ENCODE assay signal across 8 cellular contexts in genomic region chr16:21517263-21517662, GRCh38.
DNase-seq lines count a peak whose midpoint lies in the region; ATAC-seq, FAIRE-seq and TF ChIP-seq lines count a peak whose summit lies in the region.
"Not testable (repeated sequence)": the region's sequence is repeated elsewhere in the genome, so short reads cannot be mapped to it uniquely, and the experiment has no call there.

No MANE protein-coding gene starts in this region.

- in situ Hi-C loops in K562 (cut with MboI); gastrocnemius medialis (cut with MboI; ENCODE audit: low sequenced_read_pairs in 4 of 4): not testable (repeated sequence)

- H3K9me3 ChIP-seq in MM.1S (replicated peaks; ENCODE audit: insufficient read depth, low read length); K562 (replicated peaks; ENCODE audit: control insufficient read depth, insufficient read depth, low read depth, low read length); right atrium auricular region; gastrocnemius medialis: not testable (repeated sequence)

- H3K79me2 ChIP-seq in MM.1S (ENCODE audit: low read length), result peaks cover 70% of the 10 kb centered on the region
- H3K79me2 ChIP-seq in K562 (ENCODE audit: control insufficient read depth, insufficient read depth, low read length), result peaks cover 71% of the 10 kb centered on the region

- ATAC-seq in GM18858 (IDR thresholded peaks at IDR 0.05; ENCODE audit: unreplicated experiment), result peak; percentile 22
- peak; percentile 3 for ATAC-seq in activated B cell treated with CpG ODN at 0.5 μM for 24 hours (ENCODE audit: low read depth)
- ATAC-seq in K562, result not testable (repeated sequence)
- peak in 1 of 2 donors; percentile 18 for ATAC-seq in gastrocnemius medialis

- not testable (repeated sequence) for H3K9me3 Mint-ChIP-seq in HFFc6, activated B cell treated with CpG ODN at 0.5 μM for 24 hours

- peak overlapping the region; percentile 36 for H3K4me3 ChIP-seq in AG10803 (ENCODE audit: low read length)
- not testable (repeated sequence) for H3K4me3 ChIP-seq in MM.1S (ENCODE audit: low read length); right atrium auricular region
- H3K4me3 ChIP-seq in K562, result 0 out of 2 replicates have a peak overlapping the region, but pooled peaks have one; percentile 23
- H3K4me3 ChIP-seq in gastrocnemius medialis, result peak overlapping the region in 3 of 4 donors; percentile 20 to 47 (median 24)

- H3K27ac Mint-ChIP-seq in HFFc6 (peak overlapping the region; percentile 91), activated B cell treated with CpG ODN at 0.5 μM for 24 hours (peak overlapping the region; percentile 97)

- H3K4me1 Mint-ChIP-seq in HFFc6 (ENCODE audit: low read depth), result peaks cover 61% of the 10 kb centered on the region
- peaks cover 57% of the 10 kb centered on the region for H3K4me1 Mint-ChIP-seq in activated B cell treated with CpG ODN at 0.5 μM for 24 hours

- not testable (repeated sequence) for H3F3A ChIP-seq in MM.1S (ENCODE audit: insufficient read depth, low read length)

- CTCF ChIA-PET in activated B cell treated with CpG ODN at 0.5 μM for 24 hours (lab: Charles Lee); K562 (lab: Yijun Ruan, JAX; ENCODE audit: low intra/inter-chr PET ratio): not testable (repeated sequence)

- not testable (repeated sequence) for TF ChIP-seq EP300 in K562 (IDR thresholded peaks at IDR 0.05; ENCODE audit: low read length)

- POLR2A ChIA-PET in activated B cell treated with CpG ODN at 0.5 μM for 24 hours (lab: Charles Lee) (interaction anchor here (0.8 to 4.2 kb wide), 2 partner anchors 10 to 16 kb away, joined by 3 to 28 read pairs; no protein-coding TSS in a partner anchor), K562 (lab: Yijun Ruan, JAX) (interaction anchor here (0.7 kb wide), 1 partner anchor 39 kb away, joined by 3 read pairs; no protein-coding TSS in a partner anchor)

- not testable (repeated sequence) for DNase-seq in AG10803 (ENCODE audit: low read depth); HFFc6; activated B cell treated with CpG ODN at 0.5 μM for 24 hours; K562 (ENCODE audit: extremely low read depth in 1 of 4, low spot score in 3 of 4); right atrium auricular region (ENCODE audit: low spot score)
- peak; percentile 51 for DNase-seq in MM.1S
- peak in 1 of 2 donors; percentile 46 for DNase-seq in gastrocnemius medialis

- H3K4me1 ChIP-seq in MM.1S (ENCODE audit: low read length), result not testable (repeated sequence)
- peaks cover 17 to 41% of the 10 kb centered on the region in 2 experiments for H3K4me1 ChIP-seq in K562 (replicated peaks in 1 of 2; ENCODE audit: control insufficient read depth in 2 of 2, insufficient read depth in 2 of 2, low read length in 2 of 2)
- H3K4me1 ChIP-seq in right atrium auricular region, result peaks cover 0 to 51% of the 10 kb centered on the region in 2 donors
- peaks cover 39 to 47% of the 10 kb centered on the region in 2 donors for H3K4me1 ChIP-seq in gastrocnemius medialis

- H3K36me3 ChIP-seq in MM.1S (replicated peaks; ENCODE audit: insufficient read depth, low read length); right atrium auricular region; gastrocnemius medialis: not testable (repeated sequence)
- H3K36me3 ChIP-seq in K562 (ENCODE audit: control insufficient read depth, insufficient read depth, low read length), result peaks cover 36% of the 10 kb centered on the region; the same call in 2 of the 3 replicates

- not testable (repeated sequence) for H2AFZ ChIP-seq in MM.1S (ENCODE audit: low read length); K562 (ENCODE audit: low read depth, low read length)

- FAIRE-seq in K562 (lab: Jason Lieb, UNC), result not testable (repeated sequence)

- H3K4me2 ChIP-seq in MM.1S (ENCODE audit: low read depth, low read length) (peak overlapping the region; percentile 34; the same call in 1 of the 2 replicates), K562 (ENCODE audit: insufficient read depth, low read length) (peak overlapping the region; percentile 46; the same call in 1 of the 2 replicates)

- H3K4me3 Mint-ChIP-seq in HFFc6, result peak overlapping the region; percentile 100
- H3K4me3 Mint-ChIP-seq in activated B cell treated with CpG ODN at 0.5 μM for 24 hours, result peak overlapping the region; percentile 94

- not testable (repeated sequence) for H3K27me3 ChIP-seq in MM.1S (replicated peaks; ENCODE audit: insufficient read depth, low read length); K562 (ENCODE audit: control insufficient read depth in 2 of 2, insufficient read depth in 2 of 2, low read length in 2 of 2); right atrium auricular region; gastrocnemius medialis

- peak overlapping the region; percentile 41; the same call in 1 of the 2 replicates for H3K27ac ChIP-seq in MM.1S (ENCODE audit: low read length)
- not testable (repeated sequence) for H3K27ac ChIP-seq in K562 (ENCODE audit: extremely low read depth, low read depth, low read length)
- peak overlapping the region; percentile 64 to 83 for H3K27ac ChIP-seq in right atrium auricular region
- H3K27ac ChIP-seq in gastrocnemius medialis, result peak overlapping the region; percentile 93 to 100 (median 96)

- peaks cover 14% of the 10 kb centered on the region for H4K20me1 ChIP-seq in MM.1S (ENCODE audit: insufficient read depth, low read length)
- H4K20me1 ChIP-seq in K562 (replicated peaks; ENCODE audit: control insufficient read depth, insufficient read depth, low read length), result peaks cover 22% of the 10 kb centered on the region

- not testable (repeated sequence) for TF ChIP-seq RAD21 in K562 (CRISPR knock-in tag; conservative IDR thresholded peaks at IDR 0.05 in 1 of 2, IDR thresholded peaks at IDR 0.05 in 1 of 2)

- peaks cover 15% of the 10 kb centered on the region for H3K27me3 Mint-ChIP-seq in HFFc6 (ENCODE audit: insufficient read depth)
- not testable (repeated sequence) for H3K27me3 Mint-ChIP-seq in activated B cell treated with CpG ODN at 0.5 μM for 24 hours

- not testable (repeated sequence) for H3K9ac ChIP-seq in MM.1S (ENCODE audit: low read length)
- H3K9ac ChIP-seq in K562 (ENCODE audit: insufficient read depth in 1 of 2, low read depth in 2 of 2, low read length in 2 of 2), result peak overlapping the region; percentile 38 to 64; a peak in 2 of 4 replicates

- BruUV-seq in K562 (replicated peaks; lab: Mats Ljungman, UMichigan), result not testable (repeated sequence)

- not testable (repeated sequence) for H3K9me1 ChIP-seq in K562 (ENCODE audit: control insufficient read depth, insufficient read depth, low read length)

- intact Hi-C loops in activated B cell treated with CpG ODN at 0.5 μM for 24 hours (cut with micrococcal nuclease); K562 (cut with micrococcal nuclease): not testable (repeated sequence)
- intact Hi-C loops in gastrocnemius medialis (cut with DNase I; ENCODE audit: low total_unique reads), result loop anchor here (10.0 kb wide), 1 partner anchor 698 kb away; no protein-coding TSS in a partner anchor

- not testable (repeated sequence) for H3K9me2 ChIP-seq in MM.1S (replicated peaks; ENCODE audit: insufficient read depth, low read length)

- not testable (repeated sequence) for TF ChIP-seq CTCF in AG10803 (conservative IDR thresholded peaks at IDR 0.05; ENCODE audit: low read length); HFFc6 (IDR thresholded peaks at IDR 0.05); MM.1S (IDR thresholded peaks at IDR 0.05; ENCODE audit: low read length); activated B cell treated with CpG ODN at 0.5 μM for 24 hours (IDR thresholded peaks at IDR 0.05); K562 (IDR thresholded peaks at IDR 0.05 in 2 of 3, conservative IDR thresholded peaks at IDR 0.05 in 1 of 3; ENCODE audit: insufficient read depth in 2 of 3, low read depth in 1 of 3, low read length in 3 of 3); right atrium auricular region (IDR thresholded peaks at IDR 0.05); gastrocnemius medialis (IDR thresholded peaks at IDR 0.05 in 4 of 5, conservative IDR thresholded peaks at IDR 0.05 in 1 of 5)

- TF ChIP-seq POLR2A in K562 (conservative IDR thresholded peaks at IDR 0.05); gastrocnemius medialis (IDR thresholded peaks at IDR 0.05): not testable (repeated sequence)

- H3K36me3 Mint-ChIP-seq in HFFc6 (ENCODE audit: low read depth), result peaks cover 39% of the 10 kb centered on the region
- peaks cover 44% of the 10 kb centered on the region for H3K36me3 Mint-ChIP-seq in activated B cell treated with CpG ODN at 0.5 μM for 24 hours (ENCODE audit: low read depth)

- 18% methylated on average over 9 of the region's 10 CpGs for WGBS in K562 (ENCODE audit: insufficient coverage, low coverage, missing lambda C conversion rate)

TF ChIP-seq in K562, 482 proteins besides CTCF, POLR2A, EP300 and RAD21 (continues in another document):
- TF ChIP-seq SMARCA4 (IDR thresholded peaks at IDR 0.05) (peak; percentile 19; the same call in 1 of the 2 replicates), HDGF (IDR thresholded peaks at IDR 0.05) (0 out of 2 replicates have a peak, but pooled peaks have one; percentile 28), RBBP5 (IDR thresholded peaks at IDR 0.05; ENCODE audit: borderline replicate concordance, insufficient read depth, low read length, poor library complexity, severe bottlenecking) (peak; percentile 2), MLLT1 (IDR thresholded peaks at IDR 0.05) (0 out of 4 replicates have a peak, but pooled peaks of 1 of the 2 experiments have one; percentile 22), ELF4 (CRISPR knock-in tag; IDR thresholded peaks at IDR 0.05) (0 out of 2 replicates have a peak, but pooled peaks have one; percentile 21), LARP7 (IDR thresholded peaks at IDR 0.05) (0 out of 2 replicates have a peak, but pooled peaks have one; percentile 34)
